13 cellular contexts compared by ENCODE assay signal in the genomic region with DNA sequence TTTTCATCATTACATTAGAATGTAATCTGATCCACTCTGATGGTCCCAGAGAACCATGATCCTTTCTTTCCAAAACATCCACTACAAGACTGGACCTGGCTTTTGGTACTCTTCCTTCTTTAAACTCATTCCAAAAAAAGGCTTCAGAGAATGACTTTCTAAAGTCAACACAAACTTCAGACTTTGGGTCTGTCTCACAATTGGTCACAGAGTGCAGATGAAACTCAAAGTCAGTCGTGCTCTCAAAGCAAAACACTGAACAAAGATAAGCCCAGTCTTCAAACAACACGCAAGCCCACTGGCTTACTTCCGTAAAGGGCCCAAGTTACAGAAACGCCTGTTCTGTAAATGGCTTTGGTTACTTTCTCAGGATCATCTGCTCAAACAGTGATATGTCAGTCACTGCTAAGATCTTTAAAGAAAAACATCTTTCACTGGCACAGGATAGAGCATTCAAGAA.
DNase-seq lines count a peak whose midpoint lies in the region; ATAC-seq, FAIRE-seq and TF ChIP-seq lines count a peak whose summit lies in the region.
"Had no signal": no experiment of that assay in that cellular context is flagged by ENCODE, and none has a peak within 500 bp of the region (broad histone marks: within the 10 kb centered on the region; RNA-seq: fewer than 3 reads in every experiment).

No MANE protein-coding gene starts in this region.

- no peak overlapping the region for H3K27ac ChIP-seq in CD8-positive, alpha-beta memory T cell (ENCODE audit: low read depth, low read length)
- H3K27ac ChIP-seq in osteoblast (ENCODE audit: low read depth, low read length), result peak overlapping the region; percentile 90

- H3K4me3 Mint-ChIP-seq in CD8-positive, alpha-beta memory T cell, result peak overlapping the region in 6 of 7 donors; percentile 4 to 47 (median 13)

- H4K20me1 ChIP-seq in osteoblast (ENCODE audit: insufficient read depth, low read length), result peaks cover 10% of the 10 kb centered on the region

- H3K36me3 ChIP-seq in CD8-positive, alpha-beta memory T cell (ENCODE audit: insufficient read depth, low read length), result no peaks in the 10 kb centered on the region
- H3K36me3 ChIP-seq in osteoblast (ENCODE audit: insufficient read depth, low read length), result peaks cover 12% of the 10 kb centered on the region

- CTCF ChIA-PET in CD8-positive, alpha-beta memory T cell (lab: Charles Lee), result no interaction called here

- no peaks in the 10 kb centered on the region for H3K9me3 ChIP-seq in CD8-positive, alpha-beta memory T cell (ENCODE audit: low read length)
- H3K9me3 ChIP-seq in osteoblast (ENCODE audit: low read depth, low read length), result no peaks in the 10 kb centered on the region

- ATAC-seq in GM21723 (IDR thresholded peaks at IDR 0.05; ENCODE audit: unreplicated experiment) (no peak), HG02885 (IDR thresholded peaks at IDR 0.05; ENCODE audit: poor library complexity, unreplicated experiment) (no peak)
- ATAC-seq: Right ventricle myocardium inferior had no signal

- H3K4me1 Mint-ChIP-seq in CD8-positive, alpha-beta memory T cell, result peaks cover 4 to 53% (median 4%) of the 10 kb centered on the region in 3 donors

- H3K4me2 ChIP-seq in osteoblast (ENCODE audit: insufficient read depth, low read length), result peak overlapping the region; percentile 54

- H3K27ac Mint-ChIP-seq in CD8-positive, alpha-beta memory T cell, result peak overlapping the region in 2 of 8 donors; percentile 23 to 78

- H3K9me3 Mint-ChIP-seq in CD8-positive, alpha-beta memory T cell, result no peaks in the 10 kb centered on the region

- POLR2A ChIA-PET in CD8-positive, alpha-beta memory T cell (lab: Charles Lee), result no interaction called here

- H3K36me3 Mint-ChIP-seq in CD8-positive, alpha-beta memory T cell, result peaks cover 3 to 47% (median 12%) of the 10 kb centered on the region in 3 donors

- H3K27me3 ChIP-seq in CD8-positive, alpha-beta memory T cell (ENCODE audit: insufficient read depth, low read length, poor library complexity, severe bottlenecking), result no peaks in the 10 kb centered on the region
- H3K27me3 ChIP-seq in osteoblast (ENCODE audit: insufficient read depth, low read length), result no peaks in the 10 kb centered on the region

- H3K27me3 Mint-ChIP-seq in CD8-positive, alpha-beta memory T cell, result peaks cover 0 to 3% of the 10 kb centered on the region in 2 donors

- no peak for TF ChIP-seq CTCF in osteoblast (IDR thresholded peaks at IDR 0.05; ENCODE audit: extremely low read depth, low read depth, low read length)

- no peak overlapping the region for H3K4me3 ChIP-seq in CD8-positive, alpha-beta memory T cell (ENCODE audit: low read length)
- H3K4me3 ChIP-seq in osteoblast (ENCODE audit: insufficient read depth, low read length), result peak overlapping the region; percentile 31
- H3K4me3 ChIP-seq: coronary artery had no signal

- H3K4me1 ChIP-seq in CD8-positive, alpha-beta memory T cell (ENCODE audit: insufficient read depth, low read length), result peaks cover 71% of the 10 kb centered on the region
- H3K4me1 ChIP-seq in osteoblast (ENCODE audit: insufficient read depth, low read length), result peaks cover 41% of the 10 kb centered on the region

- peaks cover 78% of the 10 kb centered on the region for H3K79me2 ChIP-seq in osteoblast (ENCODE audit: insufficient read depth, low read length)

- peak overlapping the region; percentile 11 for H2AFZ ChIP-seq in osteoblast (ENCODE audit: low read length)

- FAIRE-seq in frontal cortex (lab: Jason Lieb, UNC), result no peak

- no peak for DNase-seq in CD8-positive, alpha-beta memory T cell
- peak; percentile 56 for DNase-seq in RPMI7951 (ENCODE audit: low read depth)
- DNase-seq in epidermal melanocyte (ENCODE audit: insufficient read length, low spot score), result peak; percentile 50
- DNase-seq in osteoblast (ENCODE audit: insufficient read length, low spot score, missing footprints), result peak; percentile 79
- DNase-seq in frontal cortex (ENCODE audit: low spot score in 2 of 2), result no peak
- DNase-seq in activated CD4-positive, alpha-beta T cell treated with anti-CD3 and anti-CD28 coated beads for 4 hours, result no peak
- DNase-seq: activated CD4-positive, alpha-beta T cell treated with anti-CD3 and anti-CD28 coated beads, Interleukin-2, amount 50 U/mL, for 48 hours; DMS53; NCI-H2081 had no signal

Comparison
In these comparisons a context has a peak if more than half of its experiments do, and no peak if none do; other contexts are left out.
1. DNase-seq: peak in RPMI7951 (single experiment), epidermal melanocyte (single experiment) and osteoblast (single experiment); none in CD8-positive, alpha-beta memory T cell (0 of 5), frontal cortex (0 of 2) and activated CD4-positive, alpha-beta T cell treated with anti-CD3 and anti-CD28 coated beads for 4 hours (0 of 2).